In the genomic region with DNA sequence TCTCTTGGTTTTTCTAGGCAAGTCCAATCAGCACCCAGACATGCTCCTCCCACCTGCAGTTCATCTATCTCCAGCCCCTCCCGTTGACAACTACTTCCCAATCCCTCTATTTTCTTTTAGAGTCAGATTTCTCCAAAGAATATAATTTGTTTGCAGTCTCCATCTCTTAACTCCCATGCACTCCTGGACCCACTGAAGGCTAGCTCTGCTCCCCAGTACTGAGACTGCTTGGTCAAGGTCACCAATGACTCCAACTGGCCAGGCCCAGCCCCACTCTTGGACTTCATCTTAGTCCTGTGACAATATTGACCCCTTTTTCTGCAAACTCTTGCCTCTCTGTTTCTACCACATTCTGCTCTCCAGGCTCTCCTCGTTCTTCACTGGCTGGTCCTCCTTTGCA, we compare ENCODE assay signal across 9 cellular contexts.
"Had no signal": no experiment of that assay in that cellular context is flagged by ENCODE, and none has a peak within 500 bp of the region (broad histone marks: within the 10 kb centered on the region; RNA-seq: fewer than 3 reads in every experiment).

No MANE protein-coding gene starts in this region.

- DNase-seq: IMR-90, KBM-7, KG1 had no signal

- H3K9me3 Mint-ChIP-seq: IgD-negative memory B cell had no signal

- H3K9ac ChIP-seq: KMS-11 had no signal

- H3K36me3 Mint-ChIP-seq: IgD-negative memory B cell had no signal

- H3K4me3 ChIP-seq: K562 had no signal

- ATAC-seq: HepG2 had no signal

- H3K27ac ChIP-seq: HL-60, KMS-11 had no signal

- H3K4me3 Mint-ChIP-seq: IgD-negative memory B cell had no signal

- H3K27ac Mint-ChIP-seq: IgD-negative memory B cell had no signal

- H3K4me2 ChIP-seq: KMS-11 had no signal

- FAIRE-seq: HepG2, HTR-8/SVneo had no signal
